Comparison of ENCODE assay signal across 8 cellular contexts in the genomic region with DNA sequence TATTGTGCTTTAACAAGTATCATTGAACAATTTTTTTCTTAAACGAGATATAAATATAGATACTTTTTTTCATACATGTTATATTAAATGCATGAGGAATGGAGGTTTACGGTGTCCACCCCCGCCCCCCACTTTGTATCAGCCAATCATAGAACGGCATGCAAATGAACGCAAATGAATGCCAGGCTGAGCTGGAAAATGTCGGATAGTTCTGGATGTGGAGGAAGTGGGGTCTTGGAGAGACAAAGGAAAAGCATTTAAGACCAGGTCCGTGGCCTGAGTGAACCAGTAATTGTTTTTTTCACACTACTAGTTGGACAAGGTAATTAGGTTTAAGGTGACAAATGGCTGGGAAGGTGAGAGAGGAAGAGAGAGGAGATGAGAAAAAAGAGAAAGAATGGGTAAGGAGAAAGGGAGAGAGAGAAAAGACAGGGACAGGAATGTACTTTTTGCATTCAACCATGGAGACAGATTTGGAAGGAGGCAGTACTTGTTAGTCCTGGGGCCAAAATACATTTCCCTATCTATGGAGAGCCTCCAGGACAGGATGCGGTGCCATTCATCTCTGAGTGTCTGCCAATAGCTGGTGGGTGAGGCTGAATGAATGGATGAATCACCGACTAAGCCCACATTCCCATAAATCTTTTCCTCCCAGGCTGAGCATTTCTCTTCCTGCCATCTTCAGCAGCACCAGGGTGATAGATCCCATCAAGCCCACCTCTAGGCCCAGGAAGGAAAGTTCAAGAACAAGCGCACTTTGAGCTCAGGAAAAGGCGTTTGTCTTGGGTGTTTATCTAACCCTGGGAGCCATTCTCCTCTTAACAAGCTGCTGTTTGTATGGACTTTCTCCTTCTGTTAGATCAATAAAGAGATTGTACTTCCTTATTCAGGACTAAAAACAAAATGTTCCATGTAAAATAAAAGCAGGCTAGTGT. TPM values are rescaled to one million over a fixed set of nuclear protein-coding genes. Genes with fewer than 3 reads are reported as not detected.
DNase-seq lines count a peak whose midpoint lies in the region; ATAC-seq and TF ChIP-seq lines count a peak whose summit lies in the region.

No MANE protein-coding gene starts in this region.

- peaks cover 4% of the 10 kb centered on the region for H3K27me3 Mint-ChIP-seq in CD8-positive, alpha-beta T cell (ENCODE audit: low read depth)

- TF ChIP-seq CTCF in CD8-positive, alpha-beta T cell (IDR thresholded peaks at IDR 0.05): no peak
- TF ChIP-seq CTCF in cardiac fibroblast (IDR thresholded peaks at IDR 0.05; ENCODE audit: low read depth, low read length) (no peak), mucosa of descending colon (IDR thresholded peaks at IDR 0.05) (no peak)

- peaks cover 9% of the 10 kb centered on the region for H3K36me3 Mint-ChIP-seq in CD8-positive, alpha-beta T cell

- H3K4me1 Mint-ChIP-seq in CD8-positive, alpha-beta T cell (ENCODE audit: low read depth): peaks cover 35% of the 10 kb centered on the region

- H3K9me3 Mint-ChIP-seq in CD8-positive, alpha-beta T cell: no peaks in the 10 kb centered on the region

- H3K4me3 ChIP-seq in CD8-positive, alpha-beta T cell (ENCODE audit: low read depth, low read length): no peak overlapping the region
- H3K4me3 ChIP-seq in cardiac fibroblast (replicated peaks in 1 of 2; ENCODE audit: low read depth in 2 of 2, low read length in 2 of 2): no peak overlapping the region
- no peak overlapping the region for H3K4me3 ChIP-seq in mucosa of descending colon

- H3K27ac ChIP-seq in CD8-positive, alpha-beta T cell (ENCODE audit: low read depth, low read length): no peak overlapping the region

- DNase-seq in CD8-positive, alpha-beta T cell: no peak
- peak; percentile 83 for DNase-seq in LHCN-M2 (ENCODE audit: low read depth)
- DNase-seq in cardiac fibroblast (ENCODE audit: low read depth in 2 of 2): peak; percentile 60 to 74
- peak in 2 of 3 donors; percentile 53 to 83 for DNase-seq in mucosa of descending colon
- DNase-seq in RPMI8226: no peak
- no peak for DNase-seq in cardiac septum (ENCODE audit: low spot score)

- POLR2A ChIA-PET in CD8-positive, alpha-beta T cell (lab: Charles Lee): no interaction called here

- H3K9me3 ChIP-seq in CD8-positive, alpha-beta T cell (ENCODE audit: low read length): no peaks in the 10 kb centered on the region
- H3K9me3 ChIP-seq in mucosa of descending colon: no peaks in the 10 kb centered on the region

- peak overlapping the region; percentile 98 for H3K4me3 Mint-ChIP-seq in CD8-positive, alpha-beta T cell

- intact Hi-C loops in CD8-positive, alpha-beta T cell (cut with DNase I, micrococcal nuclease): loop anchor here (5.0 to 10.0 kb wide), 6 partner anchors 398 to 1358 kb away; partner anchors contain the start of genes BRK1 (in 1 of the 2), BRPF1 (in 1 of the 2), EMC3 (in 1 of the 2) and MTMR14 (in 1 of the 2)
- intact Hi-C loops in mucosa of descending colon (cut with DNase I, micrococcal nuclease) (no loop called here), cardiac septum (cut with DNase I) (loop anchor here (10.0 kb wide), 1 partner anchor 300 kb away; no protein-coding TSS in a partner anchor)

- H3K27me3 ChIP-seq in CD8-positive, alpha-beta T cell (ENCODE audit: insufficient read depth, low read length): no peaks in the 10 kb centered on the region

- peaks cover 8% of the 10 kb centered on the region for H3K4me1 ChIP-seq in CD8-positive, alpha-beta T cell (ENCODE audit: insufficient read depth, low read length)
- peaks cover 39% of the 10 kb centered on the region for H3K4me1 ChIP-seq in mucosa of descending colon (ENCODE audit: low read depth)

- H3K36me3 ChIP-seq in CD8-positive, alpha-beta T cell (ENCODE audit: insufficient read depth, low read length): no peaks in the 10 kb centered on the region
- no peaks in the 10 kb centered on the region for H3K36me3 ChIP-seq in mucosa of descending colon (ENCODE audit: low read depth)

- ATAC-seq in CD8-positive, alpha-beta T cell: no peak
- ATAC-seq in mucosa of descending colon (peak; percentile 82), HG02973 (IDR thresholded peaks at IDR 0.05; ENCODE audit: unreplicated experiment) (no peak), GM21737 (IDR thresholded peaks at IDR 0.05; ENCODE audit: unreplicated experiment) (no peak)

- no peak overlapping the region for H3K27ac Mint-ChIP-seq in CD8-positive, alpha-beta T cell

- CTCF ChIA-PET in CD8-positive, alpha-beta T cell (lab: Charles Lee): interaction anchor here (0.7 to 3.6 kb wide), 2 partner anchors 23 to 338 kb away, joined by 3 to 23 read pairs; no protein-coding TSS in a partner anchor

RNA-seq across cellular contexts. Expression of gene RAD18, which starts 1.4 kb away (rescaled TPM):
- total RNA-seq in CD8-positive, alpha-beta T cell: 10 to 100 TPM; 11.7 to 12.1 TPM
- total RNA-seq in LHCN-M2 (2014; rRNA removed) (25.7 and 26.8 TPM in 2 replicates), mucosa of descending colon (10 to 100 TPM; 10.2 to 16.1 (median 12.5) TPM), cardiac septum (3.2 TPM)
- polyA plus RNA-seq in LHCN-M2 (2012): 7.5 TPM

Comparison
In these comparisons a context has a peak if more than half of its experiments do, and no peak if none do; other contexts are left out.
1. DNase-seq: peak in LHCN-M2 (single experiment), cardiac fibroblast (2 of 2) and mucosa of descending colon (2 of 3); none in CD8-positive, alpha-beta T cell (0 of 7), RPMI8226 (single experiment) and cardiac septum (single experiment).
2. intact Hi-C loops: an anchor here in CD8-positive, alpha-beta T cell (5.0 to 10.0 kb wide) and cardiac septum (10.0 kb wide); none called in mucosa of descending colon.